21 cellular contexts compared by ENCODE assay signal in genomic region chr1:84510165-84510564, GRCh38. TPM values are rescaled to one million over a fixed set of nuclear protein-coding genes. Genes with fewer than 3 reads are reported as not detected.
DNase-seq lines count a peak whose midpoint lies in the region; ATAC-seq, FAIRE-seq and TF ChIP-seq lines count a peak whose summit lies in the region.
"Had no signal": no experiment of that assay in that cellular context is flagged by ENCODE, and none has a peak within 500 bp of the region (broad histone marks: within the 10 kb centered on the region; RNA-seq: fewer than 3 reads in every experiment).

No MANE protein-coding gene starts in this region.

- POLR2A ChIA-PET in CD8-positive, alpha-beta T cell (lab: Charles Lee), result interaction anchor here (0.9 to 1.0 kb wide), 2 partner anchors 14 to 64 kb away, joined by 4 read pairs; partner anchors contain the start of gene CTBS
- POLR2A ChIA-PET in IMR-90 (lab: Charles Lee; ENCODE audit: unreplicated experiment), result no interaction called here
- POLR2A ChIA-PET in K562 (lab: Yijun Ruan, JAX), result no interaction called here

- no peak for FAIRE-seq in K562 (lab: Jason Lieb, UNC)
- FAIRE-seq: D721Med, GM12878 had no signal

- peaks cover 4 to 11% of the 10 kb centered on the region in 2 experiments; a peak in 3 of 4 replicates for H3K79me1 ChIP-seq in IMR-90 (ENCODE audit: low read depth in 1 of 2, low read length in 2 of 2)

- H4K20me1 ChIP-seq in IMR-90 (ENCODE audit: insufficient read depth, low read length), result peaks cover 4% of the 10 kb centered on the region
- H4K20me1 ChIP-seq in K562 (replicated peaks; ENCODE audit: control insufficient read depth, insufficient read depth, low read length), result no peaks in the 10 kb centered on the region

- no peak overlapping the region for H2BK120ac ChIP-seq in IMR-90 (ENCODE audit: low read depth, low read length)

- H2BK20ac ChIP-seq in IMR-90 (ENCODE audit: low read depth, low read length), result no peak overlapping the region

- H3K4me3 ChIP-seq in CD8-positive, alpha-beta T cell (ENCODE audit: low read depth, low read length), result no peak overlapping the region
- H3K4me3 ChIP-seq in IMR-90 (ENCODE audit: insufficient read depth, low read depth, low read length) (no peak overlapping the region), K562 (no peak overlapping the region)
- H3K4me3 ChIP-seq: BLaER1, GM12878 had no signal

- H3K4me1 ChIP-seq in CD8-positive, alpha-beta T cell (ENCODE audit: insufficient read depth, low read length), result peaks cover 7% of the 10 kb centered on the region
- H3K4me1 ChIP-seq in IMR-90 (ENCODE audit: control insufficient read depth, insufficient read depth, low read length) (no peaks in the 10 kb centered on the region), K562 (replicated peaks in 1 of 2; ENCODE audit: control insufficient read depth in 2 of 2, insufficient read depth in 2 of 2, low read length in 2 of 2) (peaks cover 3 to 4% of the 10 kb centered on the region in 2 experiments; a peak in 3 of 5 replicates)

- H2AFZ ChIP-seq in IMR-90 (replicated peaks; ENCODE audit: low read length, poor library complexity) (no peak overlapping the region), K562 (ENCODE audit: low read depth, low read length) (no peak overlapping the region)

- H3K4me2 ChIP-seq in IMR-90 (ENCODE audit: low read depth, low read length) (no peak overlapping the region), K562 (ENCODE audit: insufficient read depth, low read length) (no peak overlapping the region)
- H3K4me2 ChIP-seq: BLaER1 had no signal

- H4K8ac ChIP-seq in IMR-90 (ENCODE audit: low read depth in 2 of 2, low read length in 2 of 2), result no peak overlapping the region

- H3K9me3 Mint-ChIP-seq in CD8-positive, alpha-beta T cell, result peaks cover 7% of the 10 kb centered on the region

- H3K4me1 Mint-ChIP-seq in CD8-positive, alpha-beta T cell (ENCODE audit: low read depth), result peaks cover 8% of the 10 kb centered on the region

- no peaks in the 10 kb centered on the region for H3K27me3 ChIP-seq in CD8-positive, alpha-beta T cell (ENCODE audit: insufficient read depth, low read length)
- H3K27me3 ChIP-seq in IMR-90 (ENCODE audit: control insufficient read depth, insufficient read depth, low read length) (no peaks in the 10 kb centered on the region), K562 (ENCODE audit: control insufficient read depth in 2 of 2, insufficient read depth in 2 of 2, low read length in 2 of 2) (no peaks in the 10 kb centered on the region)
- H3K27me3 ChIP-seq: BLaER1 had no signal

- TF ChIP-seq EP300 in K562 (IDR thresholded peaks at IDR 0.05; ENCODE audit: low read length), result no peak

- intact Hi-C loops in CD8-positive, alpha-beta T cell (cut with DNase I, micrococcal nuclease), result no loop called here
- intact Hi-C loops in IMR-90 (cut with micrococcal nuclease), result no loop called here
- intact Hi-C loops in K562 (cut with micrococcal nuclease), result no loop called here

- H3K27me3 Mint-ChIP-seq in CD8-positive, alpha-beta T cell (ENCODE audit: low read depth), result no peaks in the 10 kb centered on the region
- H3K27me3 Mint-ChIP-seq: B cell; CD8-positive, alpha-beta memory T cell had no signal

- H3K36me3 ChIP-seq in CD8-positive, alpha-beta T cell (ENCODE audit: insufficient read depth, low read length), result no peaks in the 10 kb centered on the region
- H3K36me3 ChIP-seq in IMR-90 (ENCODE audit: control insufficient read depth, insufficient read depth, low read length) (no peaks in the 10 kb centered on the region), K562 (ENCODE audit: control insufficient read depth, insufficient read depth, low read length) (0 out of 3 replicates have a peak, but pooled peaks cover 1% of the 10 kb centered on the region)

- no peak for TF ChIP-seq CTCF in CD8-positive, alpha-beta T cell (IDR thresholded peaks at IDR 0.05)
- TF ChIP-seq CTCF in IMR-90 (conservative IDR thresholded peaks at IDR 0.05; ENCODE audit: low read depth, low read length) (no peak), K562 (IDR thresholded peaks at IDR 0.05 in 2 of 3, conservative IDR thresholded peaks at IDR 0.05 in 1 of 3; ENCODE audit: insufficient read depth in 2 of 3, low read depth in 1 of 3, low read length in 3 of 3) (no peak)

- CTCF ChIA-PET in CD8-positive, alpha-beta T cell (lab: Charles Lee), result interaction anchor here (0.6 to 1.3 kb wide), 2 partner anchors 58 to 65 kb away, joined by 3 read pairs; no protein-coding TSS in a partner anchor
- CTCF ChIA-PET in IMR-90 (lab: Yijun Ruan, JAX), result interaction anchor here (1.1 kb wide), 1 partner anchor 25 kb away, joined by 4 read pairs; no protein-coding TSS in a partner anchor
- CTCF ChIA-PET in K562 (lab: Yijun Ruan, JAX; ENCODE audit: low intra/inter-chr PET ratio), result no interaction called here

- peaks cover 11% of the 10 kb centered on the region for H3K36me3 Mint-ChIP-seq in CD8-positive, alpha-beta T cell
- H3K36me3 Mint-ChIP-seq: CD4-positive, CD25-positive, alpha-beta regulatory T cell had no signal

- H3K9ac ChIP-seq in IMR-90 (ENCODE audit: low read depth, low read length), result no peak overlapping the region
- no peak overlapping the region for H3K9ac ChIP-seq in K562 (ENCODE audit: insufficient read depth in 1 of 2, low read depth in 2 of 2, low read length in 2 of 2)
- H3K9ac ChIP-seq: BLaER1 had no signal

- H2BK15ac ChIP-seq in IMR-90 (ENCODE audit: low read depth, low read length), result no peak overlapping the region

- H4K91ac ChIP-seq in IMR-90 (ENCODE audit: insufficient read depth, low read depth, low read length), result no peak overlapping the region

- H4K5ac ChIP-seq in IMR-90 (ENCODE audit: low read depth, low read length), result no peak overlapping the region

- in situ Hi-C loops in IMR-90 (cut with MboI; ENCODE audit: low sequenced_read_pairs), result no loop called here
- in situ Hi-C loops in K562 (cut with MboI), result no loop called here

- BruUV-seq in IMR-90 (replicated peaks; lab: Mats Ljungman, UMichigan) (no TSS peak), K562 (replicated peaks; lab: Mats Ljungman, UMichigan) (no TSS peak)

- no peak overlapping the region for H3K18ac ChIP-seq in IMR-90 (ENCODE audit: low read depth, low read length)

- H3K23ac ChIP-seq in IMR-90 (ENCODE audit: low read depth, low read length), result no peak overlapping the region

- H3K9me3 ChIP-seq in CD8-positive, alpha-beta T cell (ENCODE audit: low read length), result no peaks in the 10 kb centered on the region
- H3K9me3 ChIP-seq in IMR-90 (ENCODE audit: control insufficient read depth, insufficient read depth, low read length) (no peaks in the 10 kb centered on the region), K562 (replicated peaks; ENCODE audit: control insufficient read depth, insufficient read depth, low read depth, low read length) (no peaks in the 10 kb centered on the region; the same call in 1 of the 2 replicates)

- no peak overlapping the region for H3K4me3 Mint-ChIP-seq in CD8-positive, alpha-beta T cell
- H3K4me3 Mint-ChIP-seq: B cell had no signal

- H3K27ac ChIP-seq in CD8-positive, alpha-beta T cell (ENCODE audit: low read depth, low read length), result no peak overlapping the region
- H3K27ac ChIP-seq in IMR-90 (ENCODE audit: insufficient read depth, low read length), result no peak overlapping the region
- no peak overlapping the region for H3K27ac ChIP-seq in K562 (ENCODE audit: extremely low read depth, low read depth, low read length)
- H3K27ac ChIP-seq: BLaER1, C4-2B had no signal

- H2AK5ac ChIP-seq in IMR-90 (ENCODE audit: low read depth, low read length), result no peak overlapping the region

- H3K79me2 ChIP-seq in K562 (ENCODE audit: control insufficient read depth, insufficient read depth, low read length), result peaks cover 29% of the 10 kb centered on the region

- TF ChIP-seq RAD21 in IMR-90 (IDR thresholded peaks at IDR 0.05; ENCODE audit: low read length) (no peak), K562 (CRISPR knock-in tag; conservative IDR thresholded peaks at IDR 0.05 in 1 of 2, IDR thresholded peaks at IDR 0.05 in 1 of 2) (no peak)

- no peak overlapping the region for H3K14ac ChIP-seq in IMR-90 (replicated peaks; ENCODE audit: low read depth, low read length)

- no peak overlapping the region for H3K4ac ChIP-seq in IMR-90 (ENCODE audit: low read depth, low read length)

- H3K27ac Mint-ChIP-seq in CD8-positive, alpha-beta T cell, result peak overlapping the region; percentile 5
- H3K27ac Mint-ChIP-seq: B cell; CD4-positive, CD25-positive, alpha-beta regulatory T cell had no signal

- no peak overlapping the region for H2AK9ac ChIP-seq in IMR-90 (replicated peaks; ENCODE audit: low read depth, low read length, poor library complexity)

- no peak for DNase-seq in CD8-positive, alpha-beta T cell
- DNase-seq in IMR-90, result no peak
- no peak for DNase-seq in K562 (ENCODE audit: extremely low read depth in 1 of 4, low spot score in 3 of 4)
- DNase-seq in NCI-H748 treated with DMSO at 0.1 percent for 48 hours (lab: John Stamatoyannopoulos, UW), result no peak
- DNase-seq in OCI-M2 (lab: John Stamatoyannopoulos, UW; ENCODE audit: unreplicated experiment), result no peak
- DNase-seq: CD4-positive, CD25-positive, alpha-beta regulatory T cell; CD8-positive, alpha-beta memory T cell; DMS 273 treated with DMSO at 0.1 percent for 48 hours; DMS79; EL; GDM1; GOT3; H7; HCEC 1CT had no signal

- WGBS in IMR-90 (ENCODE audit: extremely low coverage in 2 of 2, insufficient read length in 1 of 2), 2 experiments, result no CpG with 5 or more reads among the region's 2 CpGs
- 79% methylated on average over 2 of the region's 2 CpGs for WGBS in K562 (ENCODE audit: insufficient coverage, low coverage, missing lambda C conversion rate)

- H2BK5ac ChIP-seq in IMR-90 (ENCODE audit: low read depth, low read length, poor library complexity, severe bottlenecking), result no peak overlapping the region

- no peaks in the 10 kb centered on the region for H3K9me1 ChIP-seq in IMR-90 (ENCODE audit: insufficient read depth, low read length)
- H3K9me1 ChIP-seq in K562 (ENCODE audit: control insufficient read depth, insufficient read depth, low read length), result no peaks in the 10 kb centered on the region

- H3K56ac ChIP-seq in IMR-90 (ENCODE audit: extremely low read depth, insufficient read depth, low read length), result no peak overlapping the region

- TF ChIP-seq POLR2A in IMR-90 (IDR thresholded peaks at IDR 0.05; ENCODE audit: low read depth, low read length) (no peak), K562 (conservative IDR thresholded peaks at IDR 0.05) (no peak)

- ATAC-seq in CD8-positive, alpha-beta T cell, result no peak
- ATAC-seq in IMR-90 (ENCODE audit: low read depth) (no peak), K562 (no peak), esophagus mucosa (no peak)
- ATAC-seq: GM12878 had no signal

- dilution Hi-C loops in IMR-90 (cut with HindIII; ENCODE audit: low sequenced_read_pairs, unreplicated experiment), result no loop called here

RNA-seq across cellular contexts. Expression of gene GNG5, which starts 3.8 kb away (rescaled TPM):
- 10 to 100 TPM; 19.5 TPM for total RNA-seq in CD8-positive, alpha-beta T cell
- total RNA-seq in IMR-90 (2012; rRNA removed) (30.8 and 36.4 TPM in 2 replicates), K562 (2014; rRNA removed) (61.9 and 71.1 TPM in 2 replicates), K562 (2014; rRNA removed; fragmentation: Illumina TruSeq; extraction: Trizol) (114 and 116 TPM in 2 replicates), K562 (2015; rRNA removed; fragmentation: Illumina TruSeq; extraction: Trizol) (150 and 155 TPM in 2 replicates), K562 (2021) (169 and 179 TPM in 2 replicates), esophagus mucosa (93.1 TPM)
- polyA plus RNA-seq in IMR-90 (2012; rRNA removed) (128 and 162 TPM in 2 replicates), K562 (2011; rRNA removed) (87.2 and 113 TPM in 2 replicates), K562 (2014; fragmentation: Illumina TruSeq; extraction: Trizol) (243 and 281 TPM in 2 replicates), K562 (2014; fragmentation: Nextera tagmentation; extraction: Ambion mirVana) (100 to 1,000 TPM; 242 to 243 TPM), K562 (2014; rRNA removed) (138 and 179 TPM in 2 replicates)
- 130 and 137 TPM in 2 replicates for polyA plus RNA-seq in IMR-90 (2012; cell fraction: cytosol; rRNA removed)
- polyA plus RNA-seq in IMR-90 (2012; cell fraction: nucleus; rRNA removed; ENCODE audit: low replicate concordance), result 27.7 and 58.0 TPM in 2 replicates
- total RNA-seq in K562 (2011; cell fraction: chromatin; rRNA removed; ENCODE audit: low replicate concordance), result 3.8 and 8.6 TPM in 2 replicates
- total RNA-seq in K562 (2011; cell fraction: nucleolus; rRNA removed), result 9.6 and 10.0 TPM in 2 replicates
- 15.7 and 18.9 TPM in 2 replicates for total RNA-seq in K562 (2011; cell fraction: nucleoplasm; rRNA removed)
- 92.3 and 135 TPM in 2 replicates for polyA plus RNA-seq in K562 (2011; cell fraction: cytosol; rRNA removed)
- polyA plus RNA-seq in K562 (2011; cell fraction: nucleus; rRNA removed), result 80.5 and 81.5 TPM in 2 replicates
- 266 and 318 TPM in 2 replicates for polyA plus RNA-seq in K562 (2012)
- 35.9 and 39.3 TPM in 2 replicates for polyA minus RNA-seq in K562 (2011; rRNA and poly(A)+ RNA removed)
- 62.1 and 63.1 TPM in 2 replicates for polyA minus RNA-seq in K562 (2011; cell fraction: cytosol; rRNA and poly(A)+ RNA removed)
- 10.8 and 21.3 TPM in 2 replicates for polyA minus RNA-seq in K562 (2011; cell fraction: nucleus; rRNA and poly(A)+ RNA removed)

RNA-seq across cellular contexts. Expression of gene SPATA1, which starts 4.0 kb away (rescaled TPM):
- total RNA-seq in CD8-positive, alpha-beta T cell, result under 1 TPM; 0.52 to 0.94 TPM
- total RNA-seq in IMR-90 (2012; rRNA removed), result under 0.01 and 0.56 TPM in 2 replicates
- 0.56 TPM in 1 of 2 replicates, not detected in the other for polyA plus RNA-seq in IMR-90 (2012; rRNA removed)
- not detected in 2 replicates for polyA plus RNA-seq in IMR-90 (2012; cell fraction: cytosol; rRNA removed)
- polyA plus RNA-seq in IMR-90 (2012; cell fraction: nucleus; rRNA removed; ENCODE audit: low replicate concordance), result 0.42 TPM in 1 of 2 replicates, not detected in the other
- total RNA-seq in K562 (2011; cell fraction: chromatin; rRNA removed; ENCODE audit: low replicate concordance), result 5.5 and 7.1 TPM in 2 replicates
- 5.7 and 6.8 TPM in 2 replicates for total RNA-seq in K562 (2011; cell fraction: nucleolus; rRNA removed)
- total RNA-seq in K562 (2011; cell fraction: nucleoplasm; rRNA removed), result 11.4 and 15.3 TPM in 2 replicates
- 0.86 TPM in 1 of 2 replicates, not detected in the other for total RNA-seq in K562 (2014; rRNA removed)
- total RNA-seq in K562 (2014; rRNA removed; fragmentation: Illumina TruSeq; extraction: Trizol), result 1.5 and 1.7 TPM in 2 replicates
- total RNA-seq in K562 (2015; rRNA removed; fragmentation: Illumina TruSeq; extraction: Trizol), result 1.6 and 1.8 TPM in 2 replicates
- 2.2 and 2.3 TPM in 2 replicates for total RNA-seq in K562 (2021)
- polyA plus RNA-seq in K562 (2011; rRNA removed), result 1.4 and 2.9 TPM in 2 replicates
- 0.49 and 0.87 TPM in 2 replicates for polyA plus RNA-seq in K562 (2011; cell fraction: cytosol; rRNA removed)
- 2.5 and 3.7 TPM in 2 replicates for polyA plus RNA-seq in K562 (2011; cell fraction: nucleus; rRNA removed)
- polyA plus RNA-seq in K562 (2012), result 2.7 and 5.1 TPM in 2 replicates
- 0.79 TPM in 1 of 2 replicates, not detected in the other for polyA plus RNA-seq in K562 (2014; fragmentation: Illumina TruSeq; extraction: Trizol)
- polyA plus RNA-seq in K562 (2014; fragmentation: Nextera tagmentation; extraction: Ambion mirVana), result 1 to 10 TPM; 1.1 TPM
- 0.40 and 1.8 TPM in 2 replicates for polyA plus RNA-seq in K562 (2014; rRNA removed)
- 1.2 and 3.6 TPM in 2 replicates for polyA minus RNA-seq in K562 (2011; rRNA and poly(A)+ RNA removed)
- polyA minus RNA-seq in K562 (2011; cell fraction: cytosol; rRNA and poly(A)+ RNA removed), result not detected in 2 replicates
- polyA minus RNA-seq in K562 (2011; cell fraction: nucleus; rRNA and poly(A)+ RNA removed), result 5.3 and 6.2 TPM in 2 replicates
- 1.1 TPM for total RNA-seq in esophagus mucosa
- total RNA-seq: A172 had no signal
- polyA plus RNA-seq: CD8-positive, alpha-beta memory T cell had no signal

RNA-seq across cellular contexts. Expression of gene RPF1, which starts 31.1 kb away (rescaled TPM):
- total RNA-seq in CD8-positive, alpha-beta T cell, result 10 to 100 TPM; 84.2 to 85.3 TPM
- 30.3 and 45.3 TPM in 2 replicates for total RNA-seq in IMR-90 (2012; rRNA removed)
- polyA plus RNA-seq in IMR-90 (2012; rRNA removed), result 27.2 and 28.4 TPM in 2 replicates
- polyA plus RNA-seq in IMR-90 (2012; cell fraction: cytosol; rRNA removed), result 12.7 and 42.8 TPM in 2 replicates
- polyA plus RNA-seq in IMR-90 (2012; cell fraction: nucleus; rRNA removed; ENCODE audit: low replicate concordance), result 3.8 and 13.9 TPM in 2 replicates
- 12.0 and 17.8 TPM in 2 replicates for total RNA-seq in K562 (2011; cell fraction: chromatin; rRNA removed; ENCODE audit: low replicate concordance)
- 9.7 and 10.0 TPM in 2 replicates for total RNA-seq in K562 (2011; cell fraction: nucleolus; rRNA removed)
- 12.6 and 12.7 TPM in 2 replicates for total RNA-seq in K562 (2011; cell fraction: nucleoplasm; rRNA removed)
- 101 and 113 TPM in 2 replicates for total RNA-seq in K562 (2014; rRNA removed)
- 90.2 and 101 TPM in 2 replicates for total RNA-seq in K562 (2014; rRNA removed; fragmentation: Illumina TruSeq; extraction: Trizol)
- total RNA-seq in K562 (2015; rRNA removed; fragmentation: Illumina TruSeq; extraction: Trizol), result 91.9 and 99.8 TPM in 2 replicates
- total RNA-seq in K562 (2021), result 52.4 and 54.8 TPM in 2 replicates
- 64.8 and 88.8 TPM in 2 replicates for polyA plus RNA-seq in K562 (2011; rRNA removed)
- polyA plus RNA-seq in K562 (2011; cell fraction: cytosol; rRNA removed), result 16.7 and 30.1 TPM in 2 replicates
- 10.0 and 18.1 TPM in 2 replicates for polyA plus RNA-seq in K562 (2011; cell fraction: nucleus; rRNA removed)
- 57.5 and 64.2 TPM in 2 replicates for polyA plus RNA-seq in K562 (2012)
- 123 and 156 TPM in 2 replicates for polyA plus RNA-seq in K562 (2014; fragmentation: Illumina TruSeq; extraction: Trizol)
- 10 to 100 TPM; 68.0 to 84.7 TPM for polyA plus RNA-seq in K562 (2014; fragmentation: Nextera tagmentation; extraction: Ambion mirVana)
- 126 TPM in 2 replicates for polyA plus RNA-seq in K562 (2014; rRNA removed)
- polyA minus RNA-seq in K562 (2011; rRNA and poly(A)+ RNA removed), result 27.9 and 28.8 TPM in 2 replicates
- 7.4 and 14.7 TPM in 2 replicates for polyA minus RNA-seq in K562 (2011; cell fraction: cytosol; rRNA and poly(A)+ RNA removed)
- 7.5 and 17.2 TPM in 2 replicates for polyA minus RNA-seq in K562 (2011; cell fraction: nucleus; rRNA and poly(A)+ RNA removed)
- 24.4 TPM for total RNA-seq in esophagus mucosa
